ENCODE assay signal across 11 cellular contexts in genomic region chrX:112678831-112679230, GRCh38. TPM values are rescaled to one million over a fixed set of nuclear protein-coding genes. Genes with fewer than 3 reads are reported as not detected.
A peak's percentile ranks its signal among the peaks of the same experiment; 100 is the strongest.
DNase-seq lines count a peak whose midpoint lies in the region; ATAC-seq lines count a peak whose summit lies in the region.
"Had no signal": no experiment of that assay in that cellular context is flagged by ENCODE, and none has a peak within 500 bp of the region (broad histone marks: within the 10 kb centered on the region; RNA-seq: fewer than 3 reads in every experiment).

No MANE protein-coding gene starts in this region.

- H3K4me1 Mint-ChIP-seq in activated T-cell treated with anti-CD3 and anti-CD28 coated beads, Interleukin-2, amount 50 U/mL, for 4 hours (ENCODE audit: low read depth): peaks cover 41% of the 10 kb centered on the region
- H3K4me1 Mint-ChIP-seq in T-cell: peaks cover 40 to 43% (median 43%) of the 10 kb centered on the region in 3 donors
- peaks cover 20 to 35% of the 10 kb centered on the region in 2 donors for H3K4me1 Mint-ChIP-seq in stimulated activated naive B cell treated with anti-CD40 and anti-IgM and Interleukin-4, amounts not matched to agents 10 μg/mL and 1 μg/mL and 100 μg/mL, for 72 hours

- no peaks in the 10 kb centered on the region for H3K27me3 Mint-ChIP-seq in activated T-cell treated with anti-CD3 and anti-CD28 coated beads, Interleukin-2, amount 50 U/mL, for 4 hours (ENCODE audit: low read depth)
- peaks cover 0 to 5% of the 10 kb centered on the region in 2 donors for H3K27me3 Mint-ChIP-seq in T-cell
- no peaks in the 10 kb centered on the region for H3K27me3 Mint-ChIP-seq in stimulated activated naive B cell treated with anti-CD40 and anti-IgM and Interleukin-4, amounts not matched to agents 10 μg/mL and 1 μg/mL and 100 μg/mL, for 72 hours

- H3K4me3 Mint-ChIP-seq in activated T-cell treated with anti-CD3 and anti-CD28 coated beads, Interleukin-2, amount 50 U/mL, for 4 hours: peak overlapping the region; percentile 75
- peak overlapping the region; percentile 67 to 83 (median 75) for H3K4me3 Mint-ChIP-seq in T-cell
- peak overlapping the region; percentile 23 to 73 for H3K4me3 Mint-ChIP-seq in stimulated activated naive B cell treated with anti-CD40 and anti-IgM and Interleukin-4, amounts not matched to agents 10 μg/mL and 1 μg/mL and 100 μg/mL, for 72 hours

- ATAC-seq in activated T-cell treated with anti-CD3 and anti-CD28 coated beads, Interleukin-2, amount 50 U/mL, for 4 hours: peak; percentile 75 to 80
- ATAC-seq in HG02885 (IDR thresholded peaks at IDR 0.05; ENCODE audit: poor library complexity, unreplicated experiment): peak; percentile 62
- no peak for ATAC-seq in T-cell (replicated peaks in 1 of 4)
- peak; percentile 74 to 83 for ATAC-seq in stimulated activated naive B cell treated with anti-CD40 and anti-IgM and Interleukin-4, amounts not matched to agents 10 μg/mL and 1 μg/mL and 100 μg/mL, for 72 hours (replicated peaks)

- no peaks in the 10 kb centered on the region for H3K9me3 Mint-ChIP-seq in activated T-cell treated with anti-CD3 and anti-CD28 coated beads, Interleukin-2, amount 50 U/mL, for 4 hours
- H3K9me3 Mint-ChIP-seq in T-cell: no peaks in the 10 kb centered on the region
- H3K9me3 Mint-ChIP-seq in stimulated activated naive B cell treated with anti-CD40 and anti-IgM and Interleukin-4, amounts not matched to agents 10 μg/mL and 1 μg/mL and 100 μg/mL, for 72 hours: peaks cover 0 to 4% of the 10 kb centered on the region in 2 donors

- POLR2A ChIA-PET in T-cell (lab: Charles Lee): no interaction called here

- CTCF ChIA-PET in T-cell (lab: Charles Lee): no interaction called here

- no peak for DNase-seq in activated T-cell treated with anti-CD3 and anti-CD28 coated beads, Interleukin-2, amount 50 U/mL, for 4 hours
- DNase-seq in activated T-cell treated with anti-CD3 and anti-CD28 coated beads for 4 hours: no peak
- no peak for DNase-seq in T-cell
- DNase-seq in stimulated activated naive B cell treated with anti-CD40 and anti-IgM and Interleukin-4, amounts not matched to agents 10 μg/mL and 1 μg/mL and 100 μg/mL, for 72 hours: no peak
- no peak for DNase-seq in NCI-H1417 treated with DMSO at 0.1 percent for 48 hours (lab: John Stamatoyannopoulos, UW)
- DNase-seq in GM19238 (ENCODE audit: insufficient read length, low spot score): no peak
- no peak for DNase-seq in nucleus accumbens (lab: John Stamatoyannopoulos, UW)
- DNase-seq: GM23248, mesendoderm, NCI-H526 had no signal

- peak overlapping the region; percentile 83 to 91 for H3K27ac Mint-ChIP-seq in T-cell
- peak overlapping the region; percentile 1 for H3K27ac Mint-ChIP-seq in stimulated activated naive B cell treated with anti-CD40 and anti-IgM and Interleukin-4, amounts not matched to agents 10 μg/mL and 1 μg/mL and 100 μg/mL, for 72 hours

- H3K36me3 Mint-ChIP-seq in activated T-cell treated with anti-CD3 and anti-CD28 coated beads, Interleukin-2, amount 50 U/mL, for 4 hours (ENCODE audit: insufficient read depth): no peaks in the 10 kb centered on the region
- H3K36me3 Mint-ChIP-seq in T-cell: no peaks in the 10 kb centered on the region
- H3K36me3 Mint-ChIP-seq in stimulated activated naive B cell treated with anti-CD40 and anti-IgM and Interleukin-4, amounts not matched to agents 10 μg/mL and 1 μg/mL and 100 μg/mL, for 72 hours: no peaks in the 10 kb centered on the region

RNA-seq across cellular contexts. Expression of gene LHFPL1, which starts 0.9 kb away (rescaled TPM):
- under 1 TPM in 2 of 3 donors, not detected in 1; 0.13 to 0.26 TPM for total RNA-seq in activated T-cell treated with anti-CD3 and anti-CD28 coated beads, Interleukin-2, amount 50 U/mL, for 4 hours
- under 1 TPM in 4 of 5 donors, not detected in 1; 0.20 to 0.63 (median 0.31) TPM for total RNA-seq in T-cell
- total RNA-seq: GM23248 had no signal

Comparison
In these comparisons a context has a peak if more than half of its experiments do, and no peak if none do; other contexts are left out.
1. ATAC-seq: peak in activated T-cell treated with anti-CD3 and anti-CD28 coated beads, Interleukin-2, amount 50 U/mL, for 4 hours (2 of 2), HG02885 (single experiment) and stimulated activated naive B cell treated with anti-CD40 and anti-IgM and Interleukin-4, amounts not matched to agents 10 μg/mL and 1 μg/mL and 100 μg/mL, for 72 hours (2 of 2); none in T-cell (0 of 4).
2. Peak in every context shown above with its lines, with median percentiles within 50 percentile points of each other: H3K4me3 Mint-ChIP-seq.